In the genomic region with DNA sequence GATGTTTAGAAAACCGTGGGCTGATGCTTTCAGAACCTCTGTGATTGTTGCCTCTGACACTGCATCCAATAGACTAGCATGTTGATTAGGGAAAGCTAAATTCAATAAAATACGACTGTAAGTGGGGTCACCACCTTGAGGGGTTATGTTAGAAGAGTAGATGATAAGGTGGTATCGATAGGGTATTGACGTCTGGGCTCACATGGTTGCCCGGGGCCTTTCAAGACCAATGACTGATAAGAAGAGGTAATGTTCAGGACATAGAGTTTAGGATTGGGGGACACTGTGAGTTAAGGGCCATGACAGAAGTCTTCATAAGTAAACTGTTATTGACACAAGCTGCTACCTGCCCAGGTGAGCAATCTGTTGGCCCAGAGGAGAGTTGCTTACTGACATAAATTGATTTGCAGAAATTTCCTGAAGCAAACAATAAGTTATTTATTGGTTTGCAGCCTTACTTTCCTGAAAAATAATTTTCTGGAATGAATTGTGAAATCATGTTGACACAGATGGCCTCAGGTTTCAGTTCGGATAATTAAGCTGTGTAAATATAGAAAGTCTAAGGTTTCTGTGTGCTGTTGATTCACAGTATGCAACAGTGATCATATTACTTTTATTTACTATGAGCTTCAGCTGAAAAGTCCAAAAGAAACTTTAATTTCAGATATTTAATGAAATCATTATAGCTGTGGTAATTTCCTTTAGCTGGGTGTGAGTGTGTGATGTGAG, we compare ENCODE assay signal across 8 cellular contexts.
DNase-seq lines count a peak whose midpoint lies in the region; ATAC-seq and TF ChIP-seq lines count a peak whose summit lies in the region.
"Not testable (repeated sequence)": the region's sequence is repeated elsewhere in the genome, so short reads cannot be mapped to it uniquely, and the experiment has no call there.

No MANE protein-coding gene starts in this region.

- not testable (repeated sequence) for H3K27me3 Mint-ChIP-seq in GM23338 (ENCODE audit: insufficient read depth, low read depth, poor library complexity)

- not testable (repeated sequence) for H3K79me2 ChIP-seq in ACC112 (ENCODE audit: control insufficient read depth, insufficient read depth, low read length, unreplicated experiment); GM23338 (replicated peaks; ENCODE audit: insufficient read depth); SK-N-SH (ENCODE audit: insufficient read depth)

- POLR2A ChIA-PET in SK-N-SH (lab: Yijun Ruan, JAX), result not testable (repeated sequence)

- H3K4me1 Mint-ChIP-seq in GM23338, result not testable (repeated sequence)

- not testable (repeated sequence) for H3F3A ChIP-seq in GM23338 (replicated peaks; ENCODE audit: low read depth); SK-N-SH (replicated peaks; ENCODE audit: insufficient read depth)

- intact Hi-C loops in esophagus squamous epithelium (cut with DNase I); lower lobe of right lung (cut with DNase I); sigmoid colon (cut with DNase I): not testable (repeated sequence)

- H4K20me1 ChIP-seq in GM23338 (replicated peaks; ENCODE audit: insufficient read depth); SK-N-SH (ENCODE audit: insufficient read depth): not testable (repeated sequence)

- H3K9me3 Mint-ChIP-seq in GM23338, result not testable (repeated sequence)

- CTCF ChIA-PET in SK-N-SH (lab: Yijun Ruan, JAX), result interaction anchor here (1.1 kb wide), 1 partner anchor 78 kb away, joined by 3 read pairs; no protein-coding TSS in a partner anchor

- not testable (repeated sequence) for TF ChIP-seq RAD21 in SK-N-SH (IDR thresholded peaks at IDR 0.05; ENCODE audit: low read length)

- H3K27ac Mint-ChIP-seq in GM23338, result not testable (repeated sequence)

- TF ChIP-seq CTCF in GM23338 (conservative IDR thresholded peaks at IDR 0.05; ENCODE audit: low read depth in 2 of 2); SK-N-SH (IDR thresholded peaks at IDR 0.05); esophagus squamous epithelium (IDR thresholded peaks at IDR 0.05); lower lobe of right lung (IDR thresholded peaks at IDR 0.05); sigmoid colon (IDR thresholded peaks at IDR 0.05): not testable (repeated sequence)

- not testable (repeated sequence) for H3K36me3 ChIP-seq in ACC112 (ENCODE audit: insufficient read depth, low read length); GM23338 (ENCODE audit: insufficient read depth); SK-N-SH (replicated peaks in 1 of 2; ENCODE audit: control insufficient read depth in 1 of 2, insufficient read depth in 2 of 2, low read length in 1 of 2); adipocyte (ENCODE audit: control insufficient read depth, insufficient read depth, low read length, severe bottlenecking); esophagus squamous epithelium; lower lobe of right lung; sigmoid colon

- ATAC-seq in GM23338, lower lobe of right lung: not testable (repeated sequence)

- H3K4me3 Mint-ChIP-seq in GM23338, result peak overlapping the region; percentile 80

- H3K9ac ChIP-seq in SK-N-SH (peak overlapping the region; percentile 72), adipocyte (ENCODE audit: low read length) (peak overlapping the region; percentile 66)

- TF ChIP-seq EP300 in SK-N-SH (IDR thresholded peaks at IDR 0.05; ENCODE audit: borderline replicate concordance in 1 of 2, low read depth in 1 of 2, low read length in 1 of 2); sigmoid colon (IDR thresholded peaks at IDR 0.05): not testable (repeated sequence)

- peak; percentile 5 for DNase-seq in GM23338 (ENCODE audit: low spot score)
- DNase-seq in NCI-H1417 (lab: John Stamatoyannopoulos, UW), result peak; percentile 1 to 60 (median 26)
- DNase-seq in SK-N-SH; esophagus squamous epithelium (lab: John Stamatoyannopoulos, UW); lower lobe of right lung; sigmoid colon: not testable (repeated sequence)
- DNase-seq in adipocyte (ENCODE audit: low read depth), result peak; percentile 8

- peak overlapping the region; percentile 74 for H3K4me3 ChIP-seq in ACC112 (ENCODE audit: low read depth, low read length)
- H3K4me3 ChIP-seq in GM23338, result peak overlapping the region; percentile 55
- peak overlapping the region; percentile 49 to 69 for H3K4me3 ChIP-seq in SK-N-SH (ENCODE audit: low read depth in 2 of 2, low read length in 1 of 2)
- peak overlapping the region; percentile 76 for H3K4me3 ChIP-seq in adipocyte (ENCODE audit: low read length)
- H3K4me3 ChIP-seq in esophagus squamous epithelium, result peak overlapping the region; percentile 61 to 78 (median 67)
- H3K4me3 ChIP-seq in lower lobe of right lung, result peak overlapping the region; percentile 62
- peak overlapping the region; percentile 56 to 75 (median 67) for H3K4me3 ChIP-seq in sigmoid colon

- not testable (repeated sequence) for H3K9me2 ChIP-seq in GM23338 (ENCODE audit: insufficient read depth); SK-N-SH

- H3K27ac ChIP-seq in ACC112 (ENCODE audit: low read depth, low read length); GM23338 (ENCODE audit: low read depth): not testable (repeated sequence)
- H3K27ac ChIP-seq in SK-N-SH (ENCODE audit: low read depth in 2 of 2, low read length in 1 of 2) (peak overlapping the region; percentile 50 to 68; a peak in 3 of 4 replicates), esophagus squamous epithelium (peak overlapping the region; percentile 14 to 88 (median 86)), lower lobe of right lung (peak overlapping the region; percentile 85), sigmoid colon (peak overlapping the region; percentile 86 to 91 (median 87))

- 7% methylated on average over 6 of the region's 6 CpGs for WGBS in SK-N-SH (ENCODE audit: low lambda C conversion rate)
- 36 to 47% methylated on average over 6 of the region's 6 CpGs for WGBS in esophagus squamous epithelium, 2 donors
- WGBS in sigmoid colon, 2 donors, result 39 to 74% methylated on average over 6 of the region's 6 CpGs

- H3K4me2 ChIP-seq in GM23338 (peak overlapping the region; percentile 70), SK-N-SH (peak overlapping the region; percentile 72)

- not testable (repeated sequence) for TF ChIP-seq POLR2A in esophagus squamous epithelium (IDR thresholded peaks at IDR 0.05); sigmoid colon (IDR thresholded peaks at IDR 0.05)

- not testable (repeated sequence) for H3K36me3 Mint-ChIP-seq in GM23338 (ENCODE audit: low read depth)

- not testable (repeated sequence) for H3K27me3 ChIP-seq in ACC112 (ENCODE audit: insufficient read depth, low read length); GM23338 (ENCODE audit: insufficient read depth); SK-N-SH (ENCODE audit: insufficient read depth); adipocyte (replicated peaks; ENCODE audit: control insufficient read depth, insufficient read depth, low read length); esophagus squamous epithelium; lower lobe of right lung (ENCODE audit: low read depth); sigmoid colon

- H3K9me3 ChIP-seq in SK-N-SH; adipocyte (ENCODE audit: control insufficient read depth, low read length); esophagus squamous epithelium; lower lobe of right lung; sigmoid colon: not testable (repeated sequence)

- H2AFZ ChIP-seq in ACC112 (ENCODE audit: low read length, unreplicated experiment) (peak overlapping the region; percentile 93), GM23338 (peak overlapping the region; percentile 90; the same call in 1 of the 2 replicates), SK-N-SH (ENCODE audit: low read depth) (peak overlapping the region; percentile 96)

- not testable (repeated sequence) for H3K4me1 ChIP-seq in ACC112 (ENCODE audit: control insufficient read depth, insufficient read depth, low read length, unreplicated experiment); GM23338 (ENCODE audit: insufficient read depth); SK-N-SH (ENCODE audit: control insufficient read depth in 1 of 2, insufficient read depth in 2 of 2, low read depth in 1 of 2, low read length in 1 of 2); adipocyte (ENCODE audit: control insufficient read depth, insufficient read depth, low read length); esophagus squamous epithelium; lower lobe of right lung; sigmoid colon
